8 cellular contexts compared by ENCODE assay signal in genomic region chr4:10006236-10006603, GRCh38. TPM values are rescaled to one million over a fixed set of nuclear protein-coding genes. Genes with fewer than 3 reads are reported as not detected.
A peak's percentile ranks its signal among the peaks of the same experiment; 100 is the strongest.
DNase-seq lines count a peak whose midpoint lies in the region; ATAC-seq and TF ChIP-seq lines count a peak whose summit lies in the region.

No MANE protein-coding gene starts in this region.

- intact Hi-C loops in heart right ventricle (cut with DNase I): loop anchor here in 2 of 10 donors (5.0 to 10.0 kb wide), 2 partner anchors 91 to 109 kb away; no protein-coding TSS in a partner anchor

- H3K9me3 ChIP-seq in heart right ventricle (no peaks in the 10 kb centered on the region), subcutaneous abdominal adipose tissue (ENCODE audit: control insufficient read depth in 5 of 5, low read length in 5 of 5) (no peaks in the 10 kb centered on the region)

- DNase-seq in SK-MEL-5 (ENCODE audit: low read depth, low spot score) (peak; percentile 81), heart right ventricle (peak in 1 of 2 donors; percentile 24), activated gamma-delta T cell (lab: John Stamatoyannopoulos, UW) (no peak), cortex of kidney (lab: John Stamatoyannopoulos, UW) (no peak)

- H3K36me3 ChIP-seq in heart right ventricle (no peaks in the 10 kb centered on the region), subcutaneous abdominal adipose tissue (ENCODE audit: control insufficient read depth in 5 of 5, insufficient read depth in 5 of 5, low read length in 5 of 5) (no peaks in the 10 kb centered on the region)

- in situ Hi-C loops in SK-MEL-5 (cut with HindIII; ENCODE audit: low pct_unique_long_range_greater_than_20kb, low sequenced_read_pairs): no loop called here

- WGBS in heart right ventricle, 2 donors: 35 to 38% methylated on average over 6 of the region's 6 CpGs

- H3K4me3 ChIP-seq in heart right ventricle (no peak overlapping the region), subcutaneous abdominal adipose tissue (ENCODE audit: low read depth in 1 of 5, low read length in 5 of 5) (peak overlapping the region in 4 of 5 donors; percentile 3 to 42 (median 16))

- ATAC-seq in GM18502 (IDR thresholded peaks at IDR 0.05; ENCODE audit: poor library complexity, unreplicated experiment) (peak; percentile 37), HG03108 (IDR thresholded peaks at IDR 0.05; ENCODE audit: unreplicated experiment) (peak; percentile 31), heart right ventricle (peak; percentile 82 to 95 (median 87)), HG02973 (IDR thresholded peaks at IDR 0.05; ENCODE audit: unreplicated experiment) (no peak)

- peak overlapping the region in 2 of 5 donors; percentile 21 to 40 for H3K9ac ChIP-seq in subcutaneous abdominal adipose tissue (ENCODE audit: low read length in 5 of 5)

- TF ChIP-seq CTCF in heart right ventricle (IDR thresholded peaks at IDR 0.05): no peak

- H3K27ac ChIP-seq in heart right ventricle: peak overlapping the region in 7 of 10 donors; percentile 16 to 76 (median 55)
- peak overlapping the region; percentile 71 for H3K27ac ChIP-seq in subcutaneous abdominal adipose tissue (ENCODE audit: low read depth, low read length)

- H3K4me1 ChIP-seq in heart right ventricle (peaks cover 4 to 55% (median 40%) of the 10 kb centered on the region in 9 donors), subcutaneous abdominal adipose tissue (ENCODE audit: control insufficient read depth in 5 of 5, insufficient read depth in 5 of 5, low read length in 5 of 5) (peaks cover 16 to 45% (median 32%) of the 10 kb centered on the region in 5 donors)

- H3K27me3 ChIP-seq in heart right ventricle: no peaks in the 10 kb centered on the region
- H3K27me3 ChIP-seq in subcutaneous abdominal adipose tissue (ENCODE audit: control insufficient read depth in 5 of 5, insufficient read depth in 4 of 5, low read length in 5 of 5): peaks cover 0 to 8% (median 0%) of the 10 kb centered on the region in 5 donors

RNA-seq across cellular contexts. Expression of gene SLC2A9, which starts 15.1 kb away (rescaled TPM):
- 0.24 TPM in 1 of 2 replicates, not detected in the other for total RNA-seq in SK-MEL-5 (2014; rRNA removed; shearing (Covaris generic))
- 0.25 and 0.42 TPM in 2 replicates for polyA plus RNA-seq in SK-MEL-5 (2015; cell fraction: cytosol; rRNA removed)
- 0.30 and 0.37 TPM in 2 replicates for polyA plus RNA-seq in SK-MEL-5 (2015; cell fraction: nucleus; rRNA removed)
- total RNA-seq in heart right ventricle: 10 to 100 TPM in 2 of 10 donors, 1 to 10 TPM in 8; 3.2 to 10.9 (median 5.8) TPM
- polyA plus RNA-seq in heart right ventricle: 1 to 10 TPM; 3.1 to 3.8 TPM

Comparison
In these comparisons a context has a peak if more than half of its experiments do, and no peak if none do; other contexts are left out.
1. H3K4me3 ChIP-seq: peak in subcutaneous abdominal adipose tissue (4 of 5); none in heart right ventricle (0 of 10).